8 cellular contexts compared by ENCODE assay signal in the genomic region with DNA sequence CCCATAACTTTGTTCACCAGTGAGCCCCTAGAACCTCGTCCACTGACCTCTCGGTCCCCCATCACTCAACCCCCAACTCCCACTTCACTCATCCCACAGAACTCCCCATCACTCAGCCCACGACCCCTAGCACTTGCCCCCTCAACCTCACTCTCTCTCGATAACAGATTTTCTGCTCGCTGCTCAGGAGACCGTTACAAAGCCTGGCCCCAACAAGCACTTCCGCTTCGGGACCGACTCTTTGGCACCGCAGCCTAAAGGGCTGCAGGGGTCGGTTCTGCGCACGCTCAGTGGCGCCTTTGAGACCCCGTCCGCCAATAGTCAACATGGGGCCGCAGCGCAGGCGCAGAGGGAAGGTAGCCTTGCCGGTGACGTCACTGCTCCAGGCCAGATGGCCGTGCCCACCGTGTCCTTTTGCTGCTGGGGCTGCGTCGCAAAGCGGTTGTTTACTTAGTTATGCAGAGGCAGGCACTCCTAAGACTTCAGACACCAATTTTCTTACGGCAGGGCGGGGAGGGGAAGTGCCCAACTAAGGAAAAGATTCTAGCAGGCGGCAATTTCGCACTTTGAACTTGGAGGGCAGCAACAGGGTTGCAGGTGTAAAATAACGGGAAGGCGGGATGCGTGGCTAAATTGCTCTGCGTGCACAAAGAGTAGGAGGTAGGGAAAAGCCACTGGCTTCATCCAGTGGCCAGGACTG. TPM values are rescaled to one million over a fixed set of nuclear protein-coding genes. Genes with fewer than 3 reads are reported as not detected.
DNase-seq lines count a peak whose midpoint lies in the region; ATAC-seq and TF ChIP-seq lines count a peak whose summit lies in the region.

A gene (minus strand): TSS at position 232 of the 700 bp plus-strand sequence. CDS start 1,380 bp downstream, outside the sequence.

- H3K4me1 ChIP-seq in ovary (ENCODE audit: insufficient read depth): no peaks in the 10 kb centered on the region
- H3K4me1 ChIP-seq in thymus (ENCODE audit: control insufficient read depth, insufficient read depth, low read length): no peaks in the 10 kb centered on the region

- H3K9me3 Mint-ChIP-seq in activated naive CD8-positive, alpha-beta T cell treated with anti-CD3 and anti-CD28 coated beads, Interleukin-2, amount 10 ng/mL, durations not matched to agents 7 days and 5 days: peaks cover 2% of the 10 kb centered on the region

- H3K9me3 ChIP-seq in ovary (no peaks in the 10 kb centered on the region), thymus (ENCODE audit: control insufficient read depth) (no peaks in the 10 kb centered on the region)

- peaks cover 17% of the 10 kb centered on the region for H3K4me1 Mint-ChIP-seq in activated naive CD8-positive, alpha-beta T cell treated with anti-CD3 and anti-CD28 coated beads, Interleukin-2, amount 10 ng/mL, durations not matched to agents 7 days and 5 days

- TF ChIP-seq EP300 in ovary (IDR thresholded peaks at IDR 0.05): no peak

- no peaks in the 10 kb centered on the region for H3K27me3 Mint-ChIP-seq in activated naive CD8-positive, alpha-beta T cell treated with anti-CD3 and anti-CD28 coated beads, Interleukin-2, amount 10 ng/mL, durations not matched to agents 7 days and 5 days

- peak within 1 kb of the TSS; percentile 95 for H3K4me3 Mint-ChIP-seq in activated naive CD8-positive, alpha-beta T cell treated with anti-CD3 and anti-CD28 coated beads, Interleukin-2, amount 10 ng/mL, durations not matched to agents 7 days and 5 days

- peak within 1 kb of the TSS; percentile 48 for H3K4me3 ChIP-seq in ovary
- peak within 1 kb of the TSS; percentile 66 for H3K4me3 ChIP-seq in thymus (ENCODE audit: low read length)

- H3K27ac Mint-ChIP-seq in activated naive CD8-positive, alpha-beta T cell treated with anti-CD3 and anti-CD28 coated beads, Interleukin-2, amount 10 ng/mL, durations not matched to agents 7 days and 5 days: peak within 1 kb of the TSS; percentile 99

- WGBS in ovary, 3 donors: 33 to 40% (median 37%) methylated on average over 34 of the region's 34 CpGs
- WGBS in thymus: under 1% methylated on average over 33 of the region's 34 CpGs

- peak; percentile 94 for DNase-seq in NCI-H128 (lab: John Stamatoyannopoulos, UW; ENCODE audit: unreplicated experiment)
- DNase-seq in SKM-1 treated with dmso at 0.1 percent for 144 hours (lab: John Stamatoyannopoulos, UW; ENCODE audit: unreplicated experiment): peak; percentile 64
- peak; percentile 89 for DNase-seq in activated naive CD8-positive, alpha-beta T cell treated with anti-CD3 and anti-CD28 coated beads, Interleukin-2, amount 10 ng/mL, durations not matched to agents 7 days and 5 days
- peak; percentile 72 to 98 (median 88) for DNase-seq in head of caudate nucleus
- DNase-seq in ovary: peak; percentile 89 to 95 (median 94)

- intact Hi-C loops in head of caudate nucleus (cut with DNase I) (no loop called here), ovary (cut with DNase I) (no loop called here)

- H3K27me3 ChIP-seq in ovary (no peaks in the 10 kb centered on the region), thymus (ENCODE audit: control insufficient read depth, insufficient read depth) (no peaks in the 10 kb centered on the region)

- POLR2A ChIA-PET in activated naive CD8-positive, alpha-beta T cell treated with anti-CD3 and anti-CD28 coated beads, Interleukin-2, amount 10 ng/mL, durations not matched to agents 7 days and 5 days (lab: Charles Lee): no interaction called here

- H3K36me3 Mint-ChIP-seq in activated naive CD8-positive, alpha-beta T cell treated with anti-CD3 and anti-CD28 coated beads, Interleukin-2, amount 10 ng/mL, durations not matched to agents 7 days and 5 days: peaks cover 23% of the 10 kb centered on the region

- TF ChIP-seq POLR2A in GM10847 (IDR thresholded peaks at IDR 0.05; ENCODE audit: extremely low read depth, insufficient read length): peak; percentile 54
- peak; percentile 42 for TF ChIP-seq POLR2A in ovary (IDR thresholded peaks at IDR 0.05)

- TF ChIP-seq CTCF in ovary (IDR thresholded peaks at IDR 0.05): no peak

- H3K36me3 ChIP-seq in ovary (no peaks in the 10 kb centered on the region), thymus (ENCODE audit: control insufficient read depth, insufficient read depth) (no peaks in the 10 kb centered on the region)

- H3K27ac ChIP-seq in ovary (no peak within 1 kb of the TSS), thymus (ENCODE audit: low read depth) (peak within 1 kb of the TSS; percentile 92)

- peak; percentile 92 for ATAC-seq in HG02623 (IDR thresholded peaks at IDR 0.05; ENCODE audit: unreplicated experiment)
- ATAC-seq in activated naive CD8-positive, alpha-beta T cell treated with anti-CD3 and anti-CD28 coated beads, Interleukin-2, amount 10 ng/mL, durations not matched to agents 7 days and 5 days (ENCODE audit: low read depth): peak; percentile 98

RNA-seq across cellular contexts. Expression of the gene that starts here (rescaled TPM):
- 10 to 100 TPM; 12.2 to 12.3 TPM for total RNA-seq in activated naive CD8-positive, alpha-beta T cell treated with anti-CD3 and anti-CD28 coated beads, Interleukin-2, amount 10 ng/mL, durations not matched to agents 7 days and 5 days
- 1 to 10 TPM; 3.2 to 5.6 (median 5.2) TPM for total RNA-seq in ovary
- polyA plus RNA-seq in ovary (1 to 10 TPM; 4.2 to 6.3 TPM), thymus (13.7 TPM)
